Comparison of ENCODE assay signal across 28 cellular contexts in the genomic region with DNA sequence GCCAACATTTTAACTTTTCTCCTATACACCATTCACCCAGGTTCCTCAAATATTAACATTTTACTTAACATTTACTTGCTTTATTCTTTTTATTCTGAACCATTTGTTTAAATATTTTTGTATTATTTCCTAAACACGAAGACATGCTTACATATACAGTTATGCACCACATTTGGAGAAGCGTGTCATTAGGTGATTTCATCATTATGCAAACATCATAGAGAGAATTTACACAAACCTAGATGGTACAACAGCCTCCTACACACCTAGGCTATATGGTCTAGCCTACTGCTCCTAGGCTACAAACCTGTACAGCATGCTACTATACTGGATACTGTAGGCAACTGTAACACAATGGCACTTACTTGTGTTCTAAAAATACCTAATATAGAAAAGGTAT. TPM values are rescaled to one million over a fixed set of nuclear protein-coding genes. Genes with fewer than 3 reads are reported as not detected.
DNase-seq lines count a peak whose midpoint lies in the region; ATAC-seq and TF ChIP-seq lines count a peak whose summit lies in the region.
"Had no signal": no experiment of that assay in that cellular context is flagged by ENCODE, and none has a peak within 500 bp of the region (broad histone marks: within the 10 kb centered on the region; RNA-seq: fewer than 3 reads in every experiment).

No MANE protein-coding gene starts in this region.

- TF ChIP-seq RAD21 in IMR-90 (IDR thresholded peaks at IDR 0.05; ENCODE audit: low read length) = no peak

- intact Hi-C loops in IMR-90 (cut with micrococcal nuclease) = no loop called here
- intact Hi-C loops in transverse colon (cut with DNase I; ENCODE audit: low total_unique reads) = no loop called here

- H3K9me3 ChIP-seq in IMR-90 (ENCODE audit: control insufficient read depth, insufficient read depth, low read length) (no peaks in the 10 kb centered on the region), transverse colon (no peaks in the 10 kb centered on the region), trophoblast cell (ENCODE audit: insufficient read depth, low read depth, low read length) (no peaks in the 10 kb centered on the region)
- H3K9me3 ChIP-seq: esophagus squamous epithelium, HAP-1, prostate gland, SJSA1, thyroid gland had no signal

- H2AFZ ChIP-seq in IMR-90 (replicated peaks; ENCODE audit: low read length, poor library complexity) (no peak overlapping the region), trophoblast cell (ENCODE audit: insufficient read depth, low read length, poor library complexity) (no peak overlapping the region)

- dilution Hi-C loops in IMR-90 (cut with HindIII; ENCODE audit: low sequenced_read_pairs, unreplicated experiment) = no loop called here

- peaks cover 16 to 51% of the 10 kb centered on the region in 2 experiments; a peak in 3 of 4 replicates for H3K79me1 ChIP-seq in IMR-90 (ENCODE audit: low read depth in 1 of 2, low read length in 2 of 2)
- no peaks in the 10 kb centered on the region for H3K79me1 ChIP-seq in trophoblast cell (ENCODE audit: low read length)

- no peak overlapping the region for H3K4ac ChIP-seq in IMR-90 (ENCODE audit: low read depth, low read length)
- H3K4ac ChIP-seq in trophoblast cell (ENCODE audit: low read depth, low read length) = no peak overlapping the region

- peaks cover 5% of the 10 kb centered on the region for H3K4me1 ChIP-seq in IMR-90 (ENCODE audit: control insufficient read depth, insufficient read depth, low read length)
- H3K4me1 ChIP-seq in transverse colon = peaks cover 4 to 83% (median 44%) of the 10 kb centered on the region in 4 donors
- H3K4me1 ChIP-seq in trophoblast cell (ENCODE audit: control insufficient read depth in 1 of 2, insufficient read depth in 2 of 2, low read length in 2 of 2) = no peaks in the 10 kb centered on the region
- H3K4me1 ChIP-seq: SJSA1 had no signal

- no peak overlapping the region for H2BK120ac ChIP-seq in IMR-90 (ENCODE audit: low read depth, low read length)
- H2BK120ac ChIP-seq in trophoblast cell (ENCODE audit: insufficient read depth, low read length, poor library complexity) = no peak overlapping the region

- POLR2A ChIA-PET in IMR-90 (lab: Charles Lee; ENCODE audit: unreplicated experiment) = no interaction called here

- H2BK15ac ChIP-seq in IMR-90 (ENCODE audit: low read depth, low read length) = no peak overlapping the region

- H3K23ac ChIP-seq in IMR-90 (ENCODE audit: low read depth, low read length) (no peak overlapping the region), trophoblast cell (ENCODE audit: low read length) (no peak overlapping the region)

- CTCF ChIA-PET in IMR-90 (lab: Yijun Ruan, JAX) = no interaction called here

- H3K14ac ChIP-seq in IMR-90 (replicated peaks; ENCODE audit: low read depth, low read length) (no peak overlapping the region), trophoblast cell (ENCODE audit: low read length) (no peak overlapping the region)

- H2AK9ac ChIP-seq in IMR-90 (replicated peaks; ENCODE audit: low read depth, low read length, poor library complexity) = no peak overlapping the region

- no peaks in the 10 kb centered on the region for H4K20me1 ChIP-seq in IMR-90 (ENCODE audit: insufficient read depth, low read length)

- no peak overlapping the region for H2BK20ac ChIP-seq in IMR-90 (ENCODE audit: low read depth, low read length)

- no peak overlapping the region for H4K5ac ChIP-seq in IMR-90 (ENCODE audit: low read depth, low read length)

- peak; percentile 12 for DNase-seq in DMS53 treated with DMSO at 0.1 percent for 48 hours (lab: John Stamatoyannopoulos, UW; ENCODE audit: unreplicated experiment)
- DNase-seq in IMR-90 = no peak
- peak; percentile 42 for DNase-seq in epithelial cell of esophagus (ENCODE audit: low read depth)
- DNase-seq in transverse colon = no peak
- no peak for DNase-seq in trophoblast cell
- no peak for DNase-seq in AML-193 (lab: John Stamatoyannopoulos, UW)
- no peak for DNase-seq in NCI-H524 (lab: John Stamatoyannopoulos, UW)
- DNase-seq: activated CD4-positive, alpha-beta T cell treated with anti-CD3 and anti-CD28 coated beads, Interleukin-2, amount 10 ng/mL, durations not matched to agents 24 days and 14 days; activated gamma-delta T cell; CD4-positive, CD25-positive, alpha-beta regulatory T cell; esophagus squamous epithelium; foreskin keratinocyte; head of caudate nucleus; left ventricle myocardium superior; naive B cell; NCI-H146; NCI-H446; NCI-H774; stimulated activated CD4-positive, alpha-beta T cell treated with anti-CD3 and anti-CD28 coated beads, Interleukin-12 subunit alpha, Interleukin-12 subunit beta, amount 100 ng/mL, for 4 hours; stimulated activated CD4-positive, alpha-beta T cell treated with anti-CD3 and anti-CD28 coated beads, Interleukin-2, amount 100 ng/mL, for 48 hours; T1000; thyroid gland; WERI-Rb-1 had no signal

- in situ Hi-C loops in IMR-90 (cut with MboI; ENCODE audit: low sequenced_read_pairs) (no loop called here), transverse colon (cut with MboI; ENCODE audit: low pct_ligation_motif_present in 1 of 4, low pct_unique_long_range_greater_than_20kb in 1 of 4, low sequenced_read_pairs in 3 of 4) (no loop called here)

- H4K91ac ChIP-seq in IMR-90 (ENCODE audit: insufficient read depth, low read depth, low read length) (no peak overlapping the region), trophoblast cell (ENCODE audit: low read depth, low read length) (no peak overlapping the region)

- no TSS peak for BruUV-seq in IMR-90 (replicated peaks; lab: Mats Ljungman, UMichigan)

- H3K79me2 ChIP-seq in trophoblast cell (ENCODE audit: control insufficient read depth, insufficient read depth, low read length, poor library complexity) = no peaks in the 10 kb centered on the region

- H2AK5ac ChIP-seq in IMR-90 (ENCODE audit: low read depth, low read length) = no peak overlapping the region
- H2AK5ac ChIP-seq in trophoblast cell (ENCODE audit: low read length) = no peak overlapping the region

- H2BK5ac ChIP-seq in IMR-90 (ENCODE audit: low read depth, low read length, poor library complexity, severe bottlenecking) (peak overlapping the region; percentile 6), trophoblast cell (ENCODE audit: low read depth, low read length, poor library complexity) (no peak overlapping the region)

- H3K27me3 ChIP-seq in IMR-90 (ENCODE audit: control insufficient read depth, insufficient read depth, low read length) (no peaks in the 10 kb centered on the region), transverse colon (no peaks in the 10 kb centered on the region), trophoblast cell (ENCODE audit: insufficient read depth, low read length) (no peaks in the 10 kb centered on the region)
- H3K27me3 ChIP-seq: esophagus squamous epithelium, foreskin keratinocyte, SJSA1, thyroid gland had no signal

- WGBS in IMR-90 (ENCODE audit: extremely low coverage in 2 of 2, insufficient read length in 1 of 2), 2 experiments = 100% methylated on average over 1 of the region's 2 CpGs; no CpG with 5 or more reads in 1 of the 2 experiments
- 44 to 60% methylated on average over 2 of the region's 2 CpGs for WGBS in transverse colon (ENCODE audit: low coverage in 1 of 2), 2 donors
- no CpG with 5 or more reads among the region's 2 CpGs for WGBS in trophoblast cell (ENCODE audit: extremely low coverage, insufficient coverage, insufficient read length)

- H3K9ac ChIP-seq in IMR-90 (ENCODE audit: low read depth, low read length) (no peak overlapping the region), trophoblast cell (ENCODE audit: low read length) (no peak overlapping the region)

- peaks cover 2% of the 10 kb centered on the region; the same call in 1 of the 2 replicates for H3K9me1 ChIP-seq in IMR-90 (ENCODE audit: insufficient read depth, low read length)

- ATAC-seq in IMR-90 (ENCODE audit: low read depth) = no peak
- ATAC-seq: foreskin keratinocyte, left ventricle myocardium superior, sciatic nerve had no signal

- H4K8ac ChIP-seq in IMR-90 (ENCODE audit: low read depth in 2 of 2, low read length in 2 of 2) (no peak overlapping the region), trophoblast cell (ENCODE audit: low read depth, low read length) (no peak overlapping the region)

- no peak overlapping the region for H3K18ac ChIP-seq in IMR-90 (ENCODE audit: low read depth, low read length)
- H3K18ac ChIP-seq in trophoblast cell (ENCODE audit: low read length) = no peak overlapping the region

- H3K4me2 ChIP-seq in IMR-90 (ENCODE audit: low read depth, low read length) (no peak overlapping the region), trophoblast cell (ENCODE audit: low read length) (no peak overlapping the region)

- H3K4me3 ChIP-seq in IMR-90 (ENCODE audit: insufficient read depth, low read depth, low read length) = no peak overlapping the region
- no peak overlapping the region for H3K4me3 ChIP-seq in epithelial cell of esophagus (ENCODE audit: low read length)
- H3K4me3 ChIP-seq in transverse colon = no peak overlapping the region
- H3K4me3 ChIP-seq in trophoblast cell (ENCODE audit: low read depth, low read length) = no peak overlapping the region
- H3K4me3 ChIP-seq: esophagus squamous epithelium, HAP-1, prostate gland, SJSA1, thyroid gland had no signal

- H3K27ac ChIP-seq in IMR-90 (ENCODE audit: insufficient read depth, low read length) = no peak overlapping the region
- peak overlapping the region in 3 of 4 donors; percentile 53 to 97 (median 93) for H3K27ac ChIP-seq in transverse colon
- H3K27ac ChIP-seq in trophoblast cell (ENCODE audit: low read depth, low read length) = no peak overlapping the region
- H3K27ac ChIP-seq: foreskin keratinocyte, SJSA1, thyroid gland, WERI-Rb-1 had no signal

- H2BK12ac ChIP-seq in trophoblast cell (ENCODE audit: low read length) = no peak overlapping the region

- H3K56ac ChIP-seq in IMR-90 (ENCODE audit: extremely low read depth, insufficient read depth, low read length) = no peak overlapping the region

- H3K36me3 ChIP-seq in IMR-90 (ENCODE audit: control insufficient read depth, insufficient read depth, low read length) = peaks cover 11% of the 10 kb centered on the region
- peaks cover 0 to 19% (median 0%) of the 10 kb centered on the region in 4 donors for H3K36me3 ChIP-seq in transverse colon
- H3K36me3 ChIP-seq in trophoblast cell (ENCODE audit: control insufficient read depth in 1 of 2, insufficient read depth in 2 of 2, low read length in 2 of 2) = peaks cover 7 to 10% of the 10 kb centered on the region in 2 experiments
- H3K36me3 ChIP-seq: prostate gland had no signal

- TF ChIP-seq CTCF in IMR-90 (conservative IDR thresholded peaks at IDR 0.05; ENCODE audit: low read depth, low read length) = no peak
- no peak for TF ChIP-seq CTCF in epithelial cell of esophagus (IDR thresholded peaks at IDR 0.05; ENCODE audit: insufficient read depth, low read depth, low read length, missing control alignments)
- no peak for TF ChIP-seq CTCF in transverse colon (IDR thresholded peaks at IDR 0.05)

- no peak overlapping the region for H4K12ac ChIP-seq in trophoblast cell (ENCODE audit: low read depth, low read length)

- TF ChIP-seq POLR2A in IMR-90 (IDR thresholded peaks at IDR 0.05; ENCODE audit: low read depth, low read length) (no peak), transverse colon (IDR thresholded peaks at IDR 0.05) (no peak)

- no peak for TF ChIP-seq EP300 in transverse colon (IDR thresholded peaks at IDR 0.05; ENCODE audit: low read depth)

RNA-seq across cellular contexts. Expression of a gene that starts 6.6 kb away (rescaled TPM):
- total RNA-seq in IMR-90 (2012; rRNA removed) = 13.6 and 25.8 TPM in 2 replicates
- 18.2 and 22.8 TPM in 2 replicates for polyA plus RNA-seq in IMR-90 (2012; rRNA removed)
- polyA plus RNA-seq in IMR-90 (2012; cell fraction: cytosol; rRNA removed) = 5.7 and 7.1 TPM in 2 replicates
- polyA plus RNA-seq in IMR-90 (2012; cell fraction: nucleus; rRNA removed; ENCODE audit: low replicate concordance) = 4.0 and 19.0 TPM in 2 replicates
- 100 to 1,000 TPM in 3 of 4 donors, 10 to 100 TPM in 1; 48.4 to 292 (median 151) TPM for total RNA-seq in transverse colon
- polyA plus RNA-seq in trophoblast cell (2013) = 24.1 and 25.0 TPM in 2 replicates

RNA-seq across cellular contexts. Expression of a gene that starts 6.8 kb away (rescaled TPM):
- total RNA-seq in IMR-90 (2012; rRNA removed) (3.6 and 8.1 TPM in 2 replicates), transverse colon (10 to 100 TPM in 2 of 4 donors, 1 to 10 TPM in 2; 5.6 to 16.8 (median 11.2) TPM)
- 21.2 and 25.7 TPM in 2 replicates for polyA plus RNA-seq in IMR-90 (2012; rRNA removed)
- 2.2 and 4.6 TPM in 2 replicates for polyA plus RNA-seq in IMR-90 (2012; cell fraction: cytosol; rRNA removed)
- polyA plus RNA-seq in IMR-90 (2012; cell fraction: nucleus; rRNA removed; ENCODE audit: low replicate concordance) = 0.85 and 6.9 TPM in 2 replicates
- polyA plus RNA-seq in trophoblast cell (2013) = 40.1 and 41.9 TPM in 2 replicates

RNA-seq across cellular contexts. Expression of a gene that starts 14.1 kb away (rescaled TPM):
- total RNA-seq in IMR-90 (2012; rRNA removed) (not detected in 2 replicates), transverse colon (1 to 10 TPM in 1 of 4 donors, under 1 TPM in 3; 0.37 to 2.6 (median 0.67) TPM)
- polyA plus RNA-seq in IMR-90 (2012; rRNA removed) = not detected in 2 replicates
- polyA plus RNA-seq in IMR-90 (2012; cell fraction: cytosol; rRNA removed) = not detected in 2 replicates
- not detected in 2 replicates for polyA plus RNA-seq in IMR-90 (2012; cell fraction: nucleus; rRNA removed; ENCODE audit: low replicate concordance)
- 0.04 and 0.07 TPM in 2 replicates for polyA plus RNA-seq in trophoblast cell (2013)
- total RNA-seq: activated CD4-positive, alpha-beta T cell treated with anti-CD3 and anti-CD28 coated beads, Interleukin-2, amount 10 ng/mL, durations not matched to agents 24 days and 14 days; CD4-positive, CD25-positive, alpha-beta regulatory T cell; foreskin keratinocyte; left ventricle myocardium superior; RPMI7951; SJSA1 had no signal
- polyA plus RNA-seq: foreskin keratinocyte had no signal

RNA-seq across cellular contexts. Expression of a gene that starts 58.9 kb away (rescaled TPM):
- 50.7 and 65.3 TPM in 2 replicates for total RNA-seq in IMR-90 (2012; rRNA removed)
- polyA plus RNA-seq in IMR-90 (2012; rRNA removed) = 37.4 and 47.5 TPM in 2 replicates
- polyA plus RNA-seq in IMR-90 (2012; cell fraction: cytosol; rRNA removed) = 13.9 and 19.9 TPM in 2 replicates
- polyA plus RNA-seq in IMR-90 (2012; cell fraction: nucleus; rRNA removed; ENCODE audit: low replicate concordance) = 15.9 and 35.5 TPM in 2 replicates
- 10 to 100 TPM; 29.9 to 64.3 (median 40.9) TPM for total RNA-seq in transverse colon
- 91.4 and 91.7 TPM in 2 replicates for polyA plus RNA-seq in trophoblast cell (2013)

Comparison
In these comparisons a context has a peak if more than half of its experiments do, and no peak if none do; other contexts are left out.
1. DNase-seq: peak in DMS53 treated with DMSO at 0.1 percent for 48 hours (single experiment) and epithelial cell of esophagus (single experiment); none in IMR-90 (single experiment), transverse colon (single experiment), trophoblast cell (0 of 2), AML-193 (0 of 2) and NCI-H524 (0 of 2).
2. H3K27ac ChIP-seq: peak in transverse colon (3 of 4); none in IMR-90 (single experiment) and trophoblast cell (single experiment).